Comparison of ENCODE assay signal across 13 cellular contexts in the genomic region with DNA sequence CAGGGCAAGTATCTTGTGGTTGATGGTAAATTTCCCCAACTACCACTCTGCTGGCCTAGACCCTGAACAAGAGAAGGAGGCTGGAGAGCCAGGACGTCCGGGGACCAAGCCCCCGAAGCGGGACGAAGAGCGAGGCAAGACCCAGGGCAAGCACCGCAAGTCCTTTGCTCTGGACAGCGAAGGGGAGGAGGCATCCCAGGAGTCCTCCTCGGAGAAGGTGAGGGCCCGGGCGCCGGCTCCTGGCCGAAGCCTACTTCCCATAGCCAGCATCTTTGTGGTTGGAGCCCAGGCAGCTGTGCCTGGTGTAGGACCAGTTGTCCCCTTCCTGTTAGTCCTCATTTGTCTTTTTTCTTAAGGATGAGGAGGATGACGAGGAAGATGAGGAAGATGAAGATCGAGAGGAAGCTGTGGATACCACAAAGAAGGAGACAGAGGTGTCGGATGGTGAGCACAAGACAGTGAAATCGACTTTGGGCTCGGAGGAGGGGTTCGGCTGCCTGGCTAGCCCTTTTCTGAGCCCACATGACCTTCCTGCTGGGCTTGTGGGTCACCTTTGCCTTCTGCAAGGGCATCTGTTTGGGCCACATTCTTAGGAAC. TPM values are rescaled to one million over a fixed set of nuclear protein-coding genes. Genes with fewer than 3 reads are reported as not detected.
DNase-seq lines count a peak whose midpoint lies in the region; ATAC-seq and TF ChIP-seq lines count a peak whose summit lies in the region.
"Had no signal": no experiment of that assay in that cellular context is flagged by ENCODE, and none has a peak within 500 bp of the region (broad histone marks: within the 10 kb centered on the region; RNA-seq: fewer than 3 reads in every experiment).

No MANE protein-coding gene starts in this region.

- no peaks in the 10 kb centered on the region for H3K27me3 Mint-ChIP-seq in activated naive CD4-positive, alpha-beta T cell treated with anti-CD3 and anti-CD28 coated beads for 36 hours (ENCODE audit: low read depth)
- peaks cover 19% of the 10 kb centered on the region for H3K27me3 Mint-ChIP-seq in endothelial cell (ENCODE audit: unreplicated experiment)
- H3K27me3 Mint-ChIP-seq: CD4-positive, alpha-beta T cell; IgD-negative memory B cell had no signal

- peaks cover 4% of the 10 kb centered on the region for H3K4me1 Mint-ChIP-seq in activated naive CD4-positive, alpha-beta T cell treated with anti-CD3 and anti-CD28 coated beads for 36 hours (ENCODE audit: low read depth)
- no peaks in the 10 kb centered on the region for H3K4me1 Mint-ChIP-seq in endothelial cell (ENCODE audit: unreplicated experiment)
- H3K4me1 Mint-ChIP-seq: GM23338 had no signal

- H3K27ac Mint-ChIP-seq in activated naive CD4-positive, alpha-beta T cell treated with anti-CD3 and anti-CD28 coated beads, Interleukin-2, amount 50 U/mL, for 72 hours, result peak overlapping the region; percentile 22 to 48
- no peak overlapping the region for H3K27ac Mint-ChIP-seq in activated naive CD4-positive, alpha-beta T cell treated with anti-CD3 and anti-CD28 coated beads for 36 hours
- no peak overlapping the region for H3K27ac Mint-ChIP-seq in endothelial cell (ENCODE audit: unreplicated experiment)
- H3K27ac Mint-ChIP-seq: CD4-positive, alpha-beta T cell; GM23338; HFFc6 had no signal

- no peaks in the 10 kb centered on the region for H3K9me3 Mint-ChIP-seq in activated naive CD4-positive, alpha-beta T cell treated with anti-CD3 and anti-CD28 coated beads, Interleukin-2, amount 50 U/mL, for 72 hours
- no peaks in the 10 kb centered on the region for H3K9me3 Mint-ChIP-seq in activated naive CD4-positive, alpha-beta T cell treated with anti-CD3 and anti-CD28 coated beads for 36 hours
- no peaks in the 10 kb centered on the region for H3K9me3 Mint-ChIP-seq in endothelial cell (ENCODE audit: unreplicated experiment)
- H3K9me3 Mint-ChIP-seq: CD4-positive, alpha-beta T cell; GM23338; HFFc6; IgD-negative memory B cell had no signal

- no peak for DNase-seq in activated naive CD4-positive, alpha-beta T cell treated with anti-CD3 and anti-CD28 coated beads, Interleukin-2, amount 50 U/mL, for 72 hours (ENCODE audit: low spot score in 2 of 2)
- DNase-seq in activated naive CD4-positive, alpha-beta T cell treated with anti-CD3 and anti-CD28 coated beads for 36 hours, result no peak
- no peak for DNase-seq in endothelial cell (ENCODE audit: low spot score)
- DNase-seq in activated CD4-positive, CD25-positive, alpha-beta regulatory T cell treated with anti-CD3 and anti-CD28 coated beads, Interleukin-2, amount 50 U/mL, for 72 hours, result no peak
- DNase-seq: AML-193; Caco-2; CD4-positive, alpha-beta T cell; HCEC 1CT; HFFc6; KG1 had no signal

- H3K36me3 Mint-ChIP-seq in activated naive CD4-positive, alpha-beta T cell treated with anti-CD3 and anti-CD28 coated beads, Interleukin-2, amount 50 U/mL, for 72 hours, result peaks cover 19 to 32% of the 10 kb centered on the region in 2 donors
- peaks cover 59% of the 10 kb centered on the region for H3K36me3 Mint-ChIP-seq in activated naive CD4-positive, alpha-beta T cell treated with anti-CD3 and anti-CD28 coated beads for 36 hours (ENCODE audit: low read depth)
- peaks cover 68% of the 10 kb centered on the region for H3K36me3 Mint-ChIP-seq in endothelial cell (ENCODE audit: low read depth, unreplicated experiment)

- CTCF ChIA-PET in activated naive CD4-positive, alpha-beta T cell treated with anti-CD3 and anti-CD28 coated beads for 36 hours (lab: Charles Lee), result interaction anchor here (0.8 to 1.0 kb wide), 2 partner anchors 8 to 15 kb away, joined by 3 to 5 read pairs; no protein-coding TSS in a partner anchor

- intact Hi-C loops in activated naive CD4-positive, alpha-beta T cell treated with anti-CD3 and anti-CD28 coated beads for 36 hours (cut with micrococcal nuclease), result no loop called here

- ATAC-seq in activated naive CD4-positive, alpha-beta T cell treated with anti-CD3 and anti-CD28 coated beads, Interleukin-2, amount 50 U/mL, for 72 hours, result no peak
- ATAC-seq: A549, GM23338 had no signal

- TF ChIP-seq CTCF in endothelial cell (IDR thresholded peaks at IDR 0.05; ENCODE audit: unreplicated experiment), result no peak

- no peak overlapping the region for H3K4me3 Mint-ChIP-seq in activated naive CD4-positive, alpha-beta T cell treated with anti-CD3 and anti-CD28 coated beads for 36 hours
- peak overlapping the region; percentile 71 for H3K4me3 Mint-ChIP-seq in endothelial cell (ENCODE audit: unreplicated experiment)
- H3K4me3 Mint-ChIP-seq: CD4-positive, alpha-beta T cell; GM23338; HFFc6; IgD-negative memory B cell had no signal

RNA-seq across cellular contexts. Expression of a gene that starts 11.8 kb away (rescaled TPM):
- 10 to 100 TPM; 24.5 to 34.1 TPM for total RNA-seq in activated naive CD4-positive, alpha-beta T cell treated with anti-CD3 and anti-CD28 coated beads, Interleukin-2, amount 50 U/mL, for 72 hours
- 10 to 100 TPM; 14.3 to 14.6 TPM for total RNA-seq in activated naive CD4-positive, alpha-beta T cell treated with anti-CD3 and anti-CD28 coated beads for 36 hours
- 23.4 TPM for total RNA-seq in endothelial cell (ENCODE audit: unreplicated experiment)

RNA-seq across cellular contexts. Expression of a gene that starts 15.7 kb away (rescaled TPM):
- 1 to 10 TPM; 4.1 to 9.2 TPM for total RNA-seq in activated naive CD4-positive, alpha-beta T cell treated with anti-CD3 and anti-CD28 coated beads, Interleukin-2, amount 50 U/mL, for 72 hours
- total RNA-seq in activated naive CD4-positive, alpha-beta T cell treated with anti-CD3 and anti-CD28 coated beads for 36 hours, result under 1 TPM; 0.69 to 0.98 TPM
- total RNA-seq in endothelial cell (ENCODE audit: unreplicated experiment), result 5.3 TPM

RNA-seq across cellular contexts. Expression of a gene that starts 20.5 kb away (rescaled TPM):
- total RNA-seq in activated naive CD4-positive, alpha-beta T cell treated with anti-CD3 and anti-CD28 coated beads, Interleukin-2, amount 50 U/mL, for 72 hours, result 10 to 100 TPM in 1 of 2 donors, 1 to 10 TPM in 1; 7.3 to 17.1 TPM
- 1 to 10 TPM; 4.2 to 4.7 TPM for total RNA-seq in activated naive CD4-positive, alpha-beta T cell treated with anti-CD3 and anti-CD28 coated beads for 36 hours
- total RNA-seq in endothelial cell (ENCODE audit: unreplicated experiment), result 42.9 TPM

RNA-seq across cellular contexts. Expression of a gene that starts 41.1 kb away (rescaled TPM):
- total RNA-seq in activated naive CD4-positive, alpha-beta T cell treated with anti-CD3 and anti-CD28 coated beads, Interleukin-2, amount 50 U/mL, for 72 hours, result 1 to 10 TPM in 1 of 2 donors, under 1 TPM in 1; 0.87 to 4.5 TPM
- total RNA-seq in activated naive CD4-positive, alpha-beta T cell treated with anti-CD3 and anti-CD28 coated beads for 36 hours, result under 1 TPM; 0.69 to 0.72 TPM
- 5.5 TPM for total RNA-seq in endothelial cell (ENCODE audit: unreplicated experiment)

RNA-seq across cellular contexts. Expression of a gene that starts 46.0 kb away (rescaled TPM):
- 10 to 100 TPM; 24.4 to 36.4 TPM for total RNA-seq in activated naive CD4-positive, alpha-beta T cell treated with anti-CD3 and anti-CD28 coated beads, Interleukin-2, amount 50 U/mL, for 72 hours
- 10 to 100 TPM; 13.6 to 15.2 TPM for total RNA-seq in activated naive CD4-positive, alpha-beta T cell treated with anti-CD3 and anti-CD28 coated beads for 36 hours
- 117 TPM for total RNA-seq in endothelial cell (ENCODE audit: unreplicated experiment)

Comparison
In these comparisons a context has a peak if more than half of its experiments do, and no peak if none do; other contexts are left out.
1. H3K27ac Mint-ChIP-seq: peak in activated naive CD4-positive, alpha-beta T cell treated with anti-CD3 and anti-CD28 coated beads, Interleukin-2, amount 50 U/mL, for 72 hours (2 of 2); none in activated naive CD4-positive, alpha-beta T cell treated with anti-CD3 and anti-CD28 coated beads for 36 hours (single experiment) and endothelial cell (single experiment).